13 cellular contexts compared by ENCODE assay signal in genomic region chr22:45131749-45132148, GRCh38. TPM values are rescaled to one million over a fixed set of nuclear protein-coding genes. Genes with fewer than 3 reads are reported as not detected.
DNase-seq lines count a peak whose midpoint lies in the region; ATAC-seq, FAIRE-seq and TF ChIP-seq lines count a peak whose summit lies in the region.
"Had no signal": no experiment of that assay in that cellular context is flagged by ENCODE, and none has a peak within 500 bp of the region (broad histone marks: within the 10 kb centered on the region; RNA-seq: fewer than 3 reads in every experiment).

No MANE protein-coding gene starts in this region.

- peak overlapping the region in 1 of 12 donors; percentile 62 for H3K27ac ChIP-seq in heart left ventricle
- no peak overlapping the region for H3K27ac ChIP-seq in mammary epithelial cell (ENCODE audit: insufficient read depth, low read depth, low read length)
- H3K27ac ChIP-seq: tibial nerve had no signal

- CTCF ChIA-PET in activated CD8-positive, alpha-beta T cell treated with anti-CD3 and anti-CD28 coated beads, Interleukin-2, amount 10 ng/mL, durations not matched to agents 7 days and 5 days (lab: Charles Lee), result no interaction called here
- CTCF ChIA-PET in mammary epithelial cell (lab: Charles Lee; ENCODE audit: low non-redundant PET), result no interaction called here
- CTCF ChIA-PET in activated CD4-positive, alpha-beta memory T cell treated with anti-CD3 and anti-CD28 coated beads, Interleukin-2, amount 10 ng/mL, durations not matched to agents 7 days and 5 days (lab: Charles Lee), result no interaction called here

- H3K9me3 ChIP-seq in heart left ventricle, result peaks cover 0 to 17% (median 10%) of the 10 kb centered on the region in 12 donors
- no peaks in the 10 kb centered on the region for H3K9me3 ChIP-seq in mammary epithelial cell (replicated peaks; ENCODE audit: insufficient read depth, low read length)

- POLR2A ChIA-PET in activated CD8-positive, alpha-beta T cell treated with anti-CD3 and anti-CD28 coated beads, Interleukin-2, amount 10 ng/mL, durations not matched to agents 7 days and 5 days (lab: Charles Lee), result no interaction called here
- POLR2A ChIA-PET in activated CD4-positive, alpha-beta memory T cell treated with anti-CD3 and anti-CD28 coated beads, Interleukin-2, amount 10 ng/mL, durations not matched to agents 7 days and 5 days (lab: Charles Lee), result no interaction called here

- dilution Hi-C loops in mammary epithelial cell (cut with HindIII; ENCODE audit: low sequenced_read_pairs), result loop anchor here (5.0 kb wide), 1 partner anchor 49 kb away; no protein-coding TSS in a partner anchor

- FAIRE-seq in GM19239 (lab: Jason Lieb, UNC), result peak; percentile 18

- H3K36me3 Mint-ChIP-seq in activated CD8-positive, alpha-beta T cell treated with anti-CD3 and anti-CD28 coated beads, Interleukin-2, amount 10 ng/mL, durations not matched to agents 7 days and 5 days (ENCODE audit: low read depth), result peaks cover 32% of the 10 kb centered on the region
- peaks cover 33% of the 10 kb centered on the region for H3K36me3 Mint-ChIP-seq in activated CD4-positive, alpha-beta memory T cell treated with anti-CD3 and anti-CD28 coated beads, Interleukin-2, amount 10 ng/mL, durations not matched to agents 7 days and 5 days (ENCODE audit: low read depth)

- no peak overlapping the region for H3K9ac ChIP-seq in mammary epithelial cell (ENCODE audit: insufficient read depth, low read length)

- in situ Hi-C loops in mammary epithelial cell (cut with MboI; ENCODE audit: low sequenced_read_pairs in 2 of 2), result no loop called here

- no peaks in the 10 kb centered on the region for H3K79me2 ChIP-seq in mammary epithelial cell (ENCODE audit: insufficient read depth, low read length)

- H3K4me3 Mint-ChIP-seq in activated CD8-positive, alpha-beta T cell treated with anti-CD3 and anti-CD28 coated beads, Interleukin-2, amount 10 ng/mL, durations not matched to agents 7 days and 5 days, result no peak overlapping the region
- H3K4me3 Mint-ChIP-seq in activated CD4-positive, alpha-beta memory T cell treated with anti-CD3 and anti-CD28 coated beads, Interleukin-2, amount 10 ng/mL, durations not matched to agents 7 days and 5 days, result no peak overlapping the region
- H3K4me3 Mint-ChIP-seq: CD4-positive, alpha-beta T cell had no signal

- H3K27me3 ChIP-seq in heart left ventricle (peaks cover 0 to 3% (median 0%) of the 10 kb centered on the region in 9 donors), mammary epithelial cell (ENCODE audit: insufficient read depth, low read length) (no peaks in the 10 kb centered on the region)
- H3K27me3 ChIP-seq: tibial nerve had no signal

- H3K4me1 ChIP-seq in heart left ventricle (peaks cover 0 to 35% (median 0%) of the 10 kb centered on the region in 12 donors), mammary epithelial cell (ENCODE audit: insufficient read depth, low read length) (peaks cover 8% of the 10 kb centered on the region)
- H3K4me1 ChIP-seq: tibial nerve had no signal

- TF ChIP-seq POLR2A in heart left ventricle (IDR thresholded peaks at IDR 0.05), result no peak

- H2AFZ ChIP-seq in mammary epithelial cell (ENCODE audit: low read depth, low read length), result no peak overlapping the region

- peaks cover 22% of the 10 kb centered on the region for H3K4me1 Mint-ChIP-seq in activated CD8-positive, alpha-beta T cell treated with anti-CD3 and anti-CD28 coated beads, Interleukin-2, amount 10 ng/mL, durations not matched to agents 7 days and 5 days (ENCODE audit: low read depth)
- peaks cover 37% of the 10 kb centered on the region for H3K4me1 Mint-ChIP-seq in activated CD4-positive, alpha-beta memory T cell treated with anti-CD3 and anti-CD28 coated beads, Interleukin-2, amount 10 ng/mL, durations not matched to agents 7 days and 5 days

- no peaks in the 10 kb centered on the region for H3K27me3 Mint-ChIP-seq in activated CD8-positive, alpha-beta T cell treated with anti-CD3 and anti-CD28 coated beads, Interleukin-2, amount 10 ng/mL, durations not matched to agents 7 days and 5 days (ENCODE audit: low read depth)
- H3K27me3 Mint-ChIP-seq in activated CD4-positive, alpha-beta memory T cell treated with anti-CD3 and anti-CD28 coated beads, Interleukin-2, amount 10 ng/mL, durations not matched to agents 7 days and 5 days, result no peaks in the 10 kb centered on the region
- H3K27me3 Mint-ChIP-seq: CD4-positive, alpha-beta T cell had no signal

- intact Hi-C loops in heart left ventricle (cut with DNase I), result no loop called here
- intact Hi-C loops in mammary epithelial cell (cut with micrococcal nuclease), result no loop called here

- no peaks in the 10 kb centered on the region for H4K20me1 ChIP-seq in mammary epithelial cell (ENCODE audit: insufficient read depth, low read length)

- peak in 3 of 4 donors; percentile 33 to 87 (median 67) for ATAC-seq in heart left ventricle
- no peak for ATAC-seq in activated CD8-positive, alpha-beta T cell treated with anti-CD3 and anti-CD28 coated beads, Interleukin-2, amount 10 ng/mL, durations not matched to agents 7 days and 5 days
- ATAC-seq: activated CD4-positive, CD25-positive, alpha-beta regulatory T cell treated with anti-CD3 and anti-CD28 coated beads, Interleukin-2, amount 50 U/mL, for 24 hours had no signal

- BruUV-seq in mammary epithelial cell (replicated peaks; lab: Mats Ljungman, UMichigan), result no TSS peak

- H3K36me3 ChIP-seq in heart left ventricle, result peaks cover 2 to 38% (median 14%) of the 10 kb centered on the region in 9 donors
- H3K36me3 ChIP-seq in mammary epithelial cell (ENCODE audit: insufficient read depth, low read length), result peaks cover 11% of the 10 kb centered on the region

- peaks cover 5% of the 10 kb centered on the region for H3K9me3 Mint-ChIP-seq in activated CD8-positive, alpha-beta T cell treated with anti-CD3 and anti-CD28 coated beads, Interleukin-2, amount 10 ng/mL, durations not matched to agents 7 days and 5 days (ENCODE audit: insufficient read depth)
- H3K9me3 Mint-ChIP-seq in activated CD4-positive, alpha-beta memory T cell treated with anti-CD3 and anti-CD28 coated beads, Interleukin-2, amount 10 ng/mL, durations not matched to agents 7 days and 5 days, result peaks cover 13% of the 10 kb centered on the region

- 79 to 87% (median 80%) methylated on average over 3 of the region's 3 CpGs for WGBS in heart left ventricle, 4 donors
- 100% methylated on average over 3 of the region's 3 CpGs for WGBS in mammary epithelial cell (ENCODE audit: low coverage, missing lambda C conversion rate)

- DNase-seq in GM19239 (ENCODE audit: insufficient read length, low spot score), result no peak
- peak; percentile 39 for DNase-seq in OCI-M1 (lab: John Stamatoyannopoulos, UW)
- peak in 4 of 5 donors; percentile 31 to 68 (median 36) for DNase-seq in heart left ventricle
- peak; percentile 7 for DNase-seq in putamen (ENCODE audit: low spot score)
- DNase-seq in activated CD8-positive, alpha-beta T cell treated with anti-CD3 and anti-CD28 coated beads, Interleukin-2, amount 10 ng/mL, durations not matched to agents 7 days and 5 days, result no peak
- no peak for DNase-seq in central memory CD4-positive, alpha-beta T cell
- DNase-seq in mammary epithelial cell, result no peak
- DNase-seq in activated CD4-positive, alpha-beta memory T cell treated with anti-CD3 and anti-CD28 coated beads, Interleukin-2, amount 10 ng/mL, durations not matched to agents 7 days and 5 days, result no peak
- DNase-seq: CD4-positive, alpha-beta T cell; MM.1S; stimulated activated CD4-positive, alpha-beta T cell treated with anti-CD3 and anti-CD28 coated beads, Interleukin-4, amount 100 ng/mL, for 1 hour had no signal

- no peak overlapping the region for H3K27ac Mint-ChIP-seq in activated CD8-positive, alpha-beta T cell treated with anti-CD3 and anti-CD28 coated beads, Interleukin-2, amount 10 ng/mL, durations not matched to agents 7 days and 5 days
- no peak overlapping the region for H3K27ac Mint-ChIP-seq in activated CD4-positive, alpha-beta memory T cell treated with anti-CD3 and anti-CD28 coated beads, Interleukin-2, amount 10 ng/mL, durations not matched to agents 7 days and 5 days
- H3K27ac Mint-ChIP-seq: CD4-positive, alpha-beta T cell had no signal

- H3K4me3 ChIP-seq in heart left ventricle, result no peak overlapping the region
- H3K4me3 ChIP-seq in mammary epithelial cell (replicated peaks in 1 of 3; ENCODE audit: insufficient read depth in 1 of 3, low read depth in 2 of 3, low read length in 3 of 3), result no peak overlapping the region
- H3K4me3 ChIP-seq: tibial nerve had no signal

- TF ChIP-seq CTCF in heart left ventricle (IDR thresholded peaks at IDR 0.05) (no peak), mammary epithelial cell (conservative IDR thresholded peaks at IDR 0.05 in 1 of 2, IDR thresholded peaks at IDR 0.05 in 1 of 2; ENCODE audit: extremely low read depth in 1 of 2, insufficient read depth in 1 of 2, low read depth in 1 of 2, low read length in 2 of 2) (no peak)

- no peak overlapping the region for H3K4me2 ChIP-seq in mammary epithelial cell (ENCODE audit: insufficient read depth, low read depth, low read length)

RNA-seq across cellular contexts. Expression of gene NUP50, which starts 32.0 kb away (rescaled TPM):
- 10 to 100 TPM; 11.7 to 42.6 (median 14.4) TPM for total RNA-seq in heart left ventricle
- polyA plus RNA-seq in heart left ventricle, result 10 to 100 TPM in 1 of 2 donors, 1 to 10 TPM in 1; 5.8 to 10.5 TPM
- total RNA-seq in activated CD8-positive, alpha-beta T cell treated with anti-CD3 and anti-CD28 coated beads, Interleukin-2, amount 10 ng/mL, durations not matched to agents 7 days and 5 days, result 100 to 1,000 TPM; 161 to 167 TPM
- total RNA-seq in mammary epithelial cell, result 10 to 100 TPM; 33.7 to 81.5 TPM
- 35.0 TPM for polyA plus RNA-seq in mammary epithelial cell
- 54.1 TPM for polyA minus RNA-seq in mammary epithelial cell
- total RNA-seq in activated CD4-positive, alpha-beta memory T cell treated with anti-CD3 and anti-CD28 coated beads, Interleukin-2, amount 10 ng/mL, durations not matched to agents 7 days and 5 days, result 100 to 1,000 TPM; 160 to 167 TPM

Comparison
In these comparisons a context has a peak if more than half of its experiments do, and no peak if none do; other contexts are left out.
1. DNase-seq: peak in OCI-M1 (single experiment), heart left ventricle (4 of 5) and putamen (single experiment); none in GM19239 (single experiment), activated CD8-positive, alpha-beta T cell treated with anti-CD3 and anti-CD28 coated beads, Interleukin-2, amount 10 ng/mL, durations not matched to agents 7 days and 5 days (single experiment), central memory CD4-positive, alpha-beta T cell (single experiment), mammary epithelial cell (single experiment) and activated CD4-positive, alpha-beta memory T cell treated with anti-CD3 and anti-CD28 coated beads, Interleukin-2, amount 10 ng/mL, durations not matched to agents 7 days and 5 days (single experiment).